ENCODE assay signal across 14 cellular contexts in genomic region chr3:15443826-15444524, GRCh38. TPM values are rescaled to one million over a fixed set of nuclear protein-coding genes. Genes with fewer than 3 reads are reported as not detected.
DNase-seq lines count a peak whose midpoint lies in the region; ATAC-seq and TF ChIP-seq lines count a peak whose summit lies in the region.
"Had no signal": no experiment of that assay in that cellular context is flagged by ENCODE, and none has a peak within 500 bp of the region (broad histone marks: within the 10 kb centered on the region; RNA-seq: fewer than 3 reads in every experiment).

No MANE protein-coding gene starts in this region.

- TF ChIP-seq POLR2A in esophagus muscularis mucosa (IDR thresholded peaks at IDR 0.05; ENCODE audit: low read depth), result no peak

- H3K4me3 ChIP-seq in AG09309 (ENCODE audit: control insufficient read depth, low read depth, low read length) (no peak overlapping the region), cardiac fibroblast (replicated peaks in 1 of 2; ENCODE audit: low read depth in 2 of 2, low read length in 2 of 2) (no peak overlapping the region), esophagus muscularis mucosa (no peak overlapping the region)
- H3K4me3 ChIP-seq: BLaER1 treated with 17β-estradiol and CSF1 and Interleukin-3, amounts not matched to agents 10 nM and 100 nM had no signal

- WGBS in esophagus muscularis mucosa, result 84% methylated on average over 4 of the region's 4 CpGs

- H3K36me3 ChIP-seq in esophagus muscularis mucosa, result peaks cover 15 to 51% (median 39%) of the 10 kb centered on the region in 4 donors

- no peak for TF ChIP-seq EP300 in esophagus muscularis mucosa (IDR thresholded peaks at IDR 0.05)

- H3K9me3 ChIP-seq in esophagus muscularis mucosa, result no peaks in the 10 kb centered on the region
- H3K9me3 ChIP-seq: BLaER1 treated with 17β-estradiol and CSF1 and Interleukin-3, amounts not matched to agents 10 nM and 100 nM had no signal

- DNase-seq in AG09309 (ENCODE audit: low read depth) (peak; percentile 46), M059J (ENCODE audit: low read depth) (peak; percentile 67), cardiac fibroblast (ENCODE audit: low read depth in 2 of 2) (peak; percentile 49 to 85), myocyte (ENCODE audit: low read depth) (peak; percentile 82), esophagus muscularis mucosa (ENCODE audit: extremely low spot score) (no peak), superior temporal gyrus (ENCODE audit: extremely low spot score) (no peak)
- DNase-seq: activated CD4-positive, alpha-beta T cell treated with anti-CD3 and anti-CD28 coated beads for 48 hours; activated naive CD8-positive, alpha-beta T cell treated with anti-CD3 and anti-CD28 coated beads for 36 hours; islet precursor cell; NCI-H2107; SHP77 treated with DMSO at 0.1 percent for 48 hours had no signal

- ATAC-seq in GM19452 (IDR thresholded peaks at IDR 0.05; ENCODE audit: unreplicated experiment) (no peak), GM21723 (IDR thresholded peaks at IDR 0.05; ENCODE audit: unreplicated experiment) (no peak)

- H3K27me3 ChIP-seq in esophagus muscularis mucosa, result no peaks in the 10 kb centered on the region
- H3K27me3 ChIP-seq: BLaER1 treated with 17β-estradiol and CSF1 and Interleukin-3, amounts not matched to agents 10 nM and 100 nM had no signal

- TF ChIP-seq CTCF in AG09309 (IDR thresholded peaks at IDR 0.05; ENCODE audit: control insufficient read depth, insufficient read depth, low read depth, low read length, missing control alignments) (no peak), cardiac fibroblast (IDR thresholded peaks at IDR 0.05; ENCODE audit: low read depth, low read length) (no peak), esophagus muscularis mucosa (IDR thresholded peaks at IDR 0.05) (no peak)

- peaks cover 0 to 5% (median 0%) of the 10 kb centered on the region in 4 donors for H3K4me1 ChIP-seq in esophagus muscularis mucosa

- no peak overlapping the region for H3K27ac ChIP-seq in esophagus muscularis mucosa (replicated peaks in 1 of 4)

- intact Hi-C loops in esophagus muscularis mucosa (cut with DNase I), result no loop called here

RNA-seq across cellular contexts. Expression of gene EAF1, which starts 16.6 kb away (rescaled TPM):
- 19.3 and 32.8 TPM in 2 replicates for total RNA-seq in M059J (2014; rRNA removed; shearing (Covaris generic))
- total RNA-seq in myocyte, result 23.5 and 38.0 TPM in 2 replicates
- polyA plus RNA-seq in myocyte (2012), result 13.3 TPM
- total RNA-seq in esophagus muscularis mucosa, result 10 to 100 TPM; 12.0 to 21.7 (median 15.4) TPM

RNA-seq across cellular contexts. Expression of gene METTL6, which starts 16.6 kb away (rescaled TPM):
- 11.4 and 21.6 TPM in 2 replicates for total RNA-seq in M059J (2014; rRNA removed; shearing (Covaris generic))
- total RNA-seq in myocyte, result 25.3 and 27.2 TPM in 2 replicates
- 21.3 TPM for polyA plus RNA-seq in myocyte (2012)
- total RNA-seq in esophagus muscularis mucosa, result 10 to 100 TPM; 10.9 to 18.7 (median 11.8) TPM

Comparison
In these comparisons a context has a peak if more than half of its experiments do, and no peak if none do; other contexts are left out.
1. DNase-seq: peak in AG09309 (single experiment), M059J (single experiment), cardiac fibroblast (2 of 2) and myocyte (single experiment); none in esophagus muscularis mucosa (single experiment) and superior temporal gyrus (single experiment).